ENCODE assay signal across 8 cellular contexts in genomic region chr1:234608720-234609527, GRCh38. TPM values are rescaled to one million over a fixed set of nuclear protein-coding genes. Genes with fewer than 3 reads are reported as not detected.
A peak's percentile ranks its signal among the peaks of the same experiment; 100 is the strongest.
DNase-seq lines count a peak whose midpoint lies in the region; ATAC-seq and TF ChIP-seq lines count a peak whose summit lies in the region.

No MANE protein-coding gene starts in this region.

- H3K27me3 ChIP-seq in DOHH2 (ENCODE audit: control insufficient read depth, low read length), result peaks cover 77% of the 10 kb centered on the region
- H3K27me3 ChIP-seq in endodermal cell (ENCODE audit: control insufficient read depth, insufficient read depth, low read length, poor library complexity, severe bottlenecking), result no peaks in the 10 kb centered on the region
- H3K27me3 ChIP-seq in naive thymus-derived CD4-positive, alpha-beta T cell (ENCODE audit: control insufficient read depth in 2 of 2, insufficient read depth in 2 of 2, low read length in 2 of 2), result no peaks in the 10 kb centered on the region

- DNase-seq in LNCaP clone FGC (ENCODE audit: low read depth) (no peak), endodermal cell (peak; percentile 73), NCI-H1105 treated with DMSO at 0.1 percent for 48 hours (lab: John Stamatoyannopoulos, UW) (no peak), GF-D8 (lab: John Stamatoyannopoulos, UW) (no peak)
- peak; percentile 85 for DNase-seq in activated CD8-positive, alpha-beta memory T cell treated with anti-CD3 and anti-CD28 coated beads for 24 hours
- DNase-seq in naive thymus-derived CD4-positive, alpha-beta T cell, result peak; percentile 58 to 84 (median 77)

- no peaks in the 10 kb centered on the region for H3K9me3 ChIP-seq in DOHH2 (ENCODE audit: control insufficient read depth, insufficient read depth, low read length)
- H3K9me3 ChIP-seq in endodermal cell (ENCODE audit: control insufficient read depth, low read length), result no peaks in the 10 kb centered on the region
- no peaks in the 10 kb centered on the region for H3K9me3 ChIP-seq in naive thymus-derived CD4-positive, alpha-beta T cell (ENCODE audit: control insufficient read depth in 2 of 3, low read length in 3 of 3)

- H3K9me3 Mint-ChIP-seq in endodermal cell, result no peaks in the 10 kb centered on the region
- H3K9me3 Mint-ChIP-seq in naive thymus-derived CD4-positive, alpha-beta T cell, result peaks cover 0 to 13% (median 0%) of the 10 kb centered on the region in 11 donors

- no peak overlapping the region for H3K27ac Mint-ChIP-seq in endodermal cell
- peak overlapping the region; percentile 88 to 100 (median 97) for H3K27ac Mint-ChIP-seq in naive thymus-derived CD4-positive, alpha-beta T cell

- WGBS in endodermal cell (ENCODE audit: insufficient coverage in 1 of 2, insufficient read length in 1 of 2), 2 experiments, result 0 to 1% methylated on average over 35 to 122 of the region's 122 CpGs

- POLR2A ChIA-PET in naive thymus-derived CD4-positive, alpha-beta T cell (lab: Charles Lee), result interaction anchor here (0.7 to 7.0 kb wide), 12 partner anchors 8 to 552 kb away, joined by 3 to 260 read pairs (median 4); partner anchors contain the start of genes RBM34 and TARBP1

- TF ChIP-seq CTCF in DOHH2 (IDR thresholded peaks at IDR 0.05; ENCODE audit: low read depth, low read length, poor library complexity, severe bottlenecking), result no peak
- peak; percentile 21; the same call in 1 of the 2 replicates for TF ChIP-seq CTCF in LNCaP clone FGC (IDR thresholded peaks at IDR 0.05; ENCODE audit: control insufficient read depth, extremely low read depth, insufficient read depth)
- TF ChIP-seq CTCF in endodermal cell (conservative IDR thresholded peaks at IDR 0.05), result no peak

- H3K4me3 ChIP-seq in DOHH2 (ENCODE audit: low read length), result peak overlapping the region; percentile 17; the same call in 1 of the 2 replicates
- peak overlapping the region; percentile 60 for H3K4me3 ChIP-seq in LNCaP clone FGC (ENCODE audit: low read depth, low read length)
- peak overlapping the region; percentile 92 for H3K4me3 ChIP-seq in endodermal cell (ENCODE audit: low read length)
- H3K4me3 ChIP-seq in naive thymus-derived CD4-positive, alpha-beta T cell (ENCODE audit: low read length), result peak overlapping the region; percentile 78

- peak overlapping the region; percentile 29 for H3K4me2 ChIP-seq in DOHH2 (ENCODE audit: low read length)

- H3K36me3 ChIP-seq in DOHH2 (ENCODE audit: control insufficient read depth, low read length), result no peaks in the 10 kb centered on the region
- H3K36me3 ChIP-seq in endodermal cell (ENCODE audit: control insufficient read depth, insufficient read depth, low read length), result peaks cover 38% of the 10 kb centered on the region
- peaks cover 5 to 8% (median 5%) of the 10 kb centered on the region in 3 experiments for H3K36me3 ChIP-seq in naive thymus-derived CD4-positive, alpha-beta T cell (ENCODE audit: control insufficient read depth in 2 of 3, insufficient read depth in 3 of 3, low read length in 3 of 3)

- H3K4me1 ChIP-seq in DOHH2 (ENCODE audit: control insufficient read depth, low read length) (peaks cover 51% of the 10 kb centered on the region), endodermal cell (ENCODE audit: control insufficient read depth, insufficient read depth, low read length) (peaks cover 10% of the 10 kb centered on the region)
- H3K4me1 ChIP-seq in naive thymus-derived CD4-positive, alpha-beta T cell (ENCODE audit: control insufficient read depth in 2 of 2, insufficient read depth in 2 of 2, low read length in 2 of 2), result peaks cover 43 to 54% of the 10 kb centered on the region in 2 donors

- H3K4me3 Mint-ChIP-seq in endodermal cell, result peak overlapping the region; percentile 88
- H3K4me3 Mint-ChIP-seq in naive thymus-derived CD4-positive, alpha-beta T cell, result peak overlapping the region; percentile 91 to 98 (median 96)

- no peaks in the 10 kb centered on the region for H3K9me2 ChIP-seq in DOHH2 (replicated peaks; ENCODE audit: control insufficient read depth, low read length)

- peak overlapping the region; percentile 72 for H3K9ac ChIP-seq in endodermal cell (ENCODE audit: extremely low read depth, low read length, poor library complexity, severe bottlenecking)

- intact Hi-C loops in naive thymus-derived CD4-positive, alpha-beta T cell (cut with micrococcal nuclease), result loop anchor here (1.0 to 5.0 kb wide), 4 partner anchors 110 to 719 kb away; partner anchors contain the start of genes ARID4B (in 1 of the 2), COA6 (in 1 of the 2) and GGPS1 (in 1 of the 2)

- no peaks in the 10 kb centered on the region for H3K27me3 Mint-ChIP-seq in endodermal cell (ENCODE audit: insufficient read depth)
- H3K27me3 Mint-ChIP-seq in naive thymus-derived CD4-positive, alpha-beta T cell, result peaks cover 0 to 6% (median 0%) of the 10 kb centered on the region in 5 donors

- H3K4me1 Mint-ChIP-seq in endodermal cell, result peaks cover 61% of the 10 kb centered on the region
- H3K4me1 Mint-ChIP-seq in naive thymus-derived CD4-positive, alpha-beta T cell, result peaks cover 50 to 71% (median 61%) of the 10 kb centered on the region in 7 donors

- H3K36me3 Mint-ChIP-seq in endodermal cell (ENCODE audit: low read depth), result peaks cover 27% of the 10 kb centered on the region
- peaks cover 11 to 41% (median 28%) of the 10 kb centered on the region in 5 donors for H3K36me3 Mint-ChIP-seq in naive thymus-derived CD4-positive, alpha-beta T cell

- H4K20me1 ChIP-seq in DOHH2 (ENCODE audit: control insufficient read depth, insufficient read depth, low read depth, low read length), result no peaks in the 10 kb centered on the region

- H3F3A ChIP-seq in DOHH2 (ENCODE audit: control insufficient read depth, insufficient read depth), result peaks cover 8% of the 10 kb centered on the region

- H3K79me2 ChIP-seq in DOHH2 (ENCODE audit: control insufficient read depth, low read length), result no peaks in the 10 kb centered on the region

- H3K27ac ChIP-seq in DOHH2 (ENCODE audit: low read depth, low read length), result no peak overlapping the region
- H3K27ac ChIP-seq in endodermal cell (ENCODE audit: low read depth, low read length), result peak overlapping the region; percentile 48
- peak overlapping the region; percentile 96 for H3K27ac ChIP-seq in naive thymus-derived CD4-positive, alpha-beta T cell (ENCODE audit: low read depth, low read length)
- H3K27ac ChIP-seq in temporal lobe (ENCODE audit: low read depth, low read length), result peak overlapping the region; percentile 97

- CTCF ChIA-PET in naive thymus-derived CD4-positive, alpha-beta T cell (lab: Charles Lee), result no interaction called here

- ATAC-seq in naive thymus-derived CD4-positive, alpha-beta T cell, result peak; percentile 2

RNA-seq across cellular contexts. Expression of gene IRF2BP2, which starts 1.1 kb away (rescaled TPM):
- total RNA-seq in endodermal cell (10 to 100 TPM; 41.6 to 45.7 TPM), temporal lobe (85.6 TPM)
- polyA plus RNA-seq in endodermal cell (2013, experiment 1 of 2), result 63.2 TPM
- polyA plus RNA-seq in endodermal cell (2013, experiment 2 of 2), result 56.4 TPM
- 100 to 1,000 TPM; 150 to 413 (median 173) TPM for total RNA-seq in naive thymus-derived CD4-positive, alpha-beta T cell
- polyA plus RNA-seq in naive thymus-derived CD4-positive, alpha-beta T cell, result 10 to 100 TPM; 28.7 to 35.6 TPM

Comparison
In these comparisons a context has a peak if more than half of its experiments do, and no peak if none do; other contexts are left out.
1. H3K4me3 ChIP-seq: peak in every context shown above with its lines; median percentile 92 in endodermal cell; 78 in naive thymus-derived CD4-positive, alpha-beta T cell; 60 in LNCaP clone FGC; 17 in DOHH2.
2. DNase-seq: peak in activated CD8-positive, alpha-beta memory T cell treated with anti-CD3 and anti-CD28 coated beads for 24 hours (single experiment), endodermal cell (single experiment) and naive thymus-derived CD4-positive, alpha-beta T cell (9 of 9); none in LNCaP clone FGC (single experiment), NCI-H1105 treated with DMSO at 0.1 percent for 48 hours (single experiment) and GF-D8 (single experiment).